In the genomic region with DNA sequence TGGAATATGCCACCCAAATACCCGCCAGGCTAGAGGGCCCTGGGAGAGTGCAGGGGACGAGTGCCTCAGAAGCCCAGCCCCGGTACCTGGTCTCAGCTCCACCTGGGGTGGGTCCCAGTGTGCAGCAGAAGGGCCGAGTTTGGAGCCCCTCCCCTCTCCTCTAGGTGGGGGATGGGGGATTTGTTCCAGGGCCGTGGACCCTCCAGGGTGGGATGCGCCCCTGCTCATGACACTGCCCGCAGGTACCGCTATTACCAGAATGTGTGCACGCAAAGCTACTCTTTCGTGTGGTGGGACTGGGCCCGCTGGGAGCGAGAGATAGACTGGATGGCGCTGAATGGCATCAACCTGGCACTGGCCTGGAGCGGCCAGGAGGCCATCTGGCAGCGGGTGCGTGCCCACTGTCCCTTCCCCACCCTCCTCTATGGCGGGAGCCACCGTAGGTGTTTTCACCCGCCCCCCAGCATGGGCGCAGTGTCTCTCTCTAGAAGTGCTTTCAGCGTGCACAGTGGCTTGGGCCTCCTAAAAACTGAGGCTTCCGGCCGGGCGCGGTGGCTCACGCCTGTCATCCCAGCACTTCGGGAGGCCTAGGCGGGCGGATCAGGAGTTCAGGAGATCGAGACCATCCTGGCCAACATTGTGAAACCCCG, we compare ENCODE assay signal across 8 cellular contexts. TPM values are rescaled to one million over a fixed set of nuclear protein-coding genes. Genes with fewer than 3 reads are reported as not detected.
DNase-seq lines count a peak whose midpoint lies in the region; ATAC-seq and TF ChIP-seq lines count a peak whose summit lies in the region.

No MANE protein-coding gene starts in this region.

- peak overlapping the region; percentile 88 for H3K4me3 Mint-ChIP-seq in activated naive CD8-positive, alpha-beta T cell treated with anti-CD3 and anti-CD28 coated beads, Interleukin-2, amount 10 ng/mL, durations not matched to agents 7 days and 5 days
- H3K4me3 Mint-ChIP-seq in stimulated activated effector memory CD8-positive, alpha-beta T cell treated with anti-CD3 and anti-CD28 coated beads, Interleukin-12 subunit alpha, Interleukin-12 subunit beta, amount 100 ng/mL, for 72 hours: peak overlapping the region; percentile 75

- no peaks in the 10 kb centered on the region for H3K9me3 Mint-ChIP-seq in activated naive CD8-positive, alpha-beta T cell treated with anti-CD3 and anti-CD28 coated beads, Interleukin-2, amount 10 ng/mL, durations not matched to agents 7 days and 5 days
- H3K9me3 Mint-ChIP-seq in stimulated activated effector memory CD8-positive, alpha-beta T cell treated with anti-CD3 and anti-CD28 coated beads, Interleukin-12 subunit alpha, Interleukin-12 subunit beta, amount 100 ng/mL, for 72 hours: no peaks in the 10 kb centered on the region

- TF ChIP-seq CTCF in HFF-Myc (IDR thresholded peaks at IDR 0.05; ENCODE audit: low read depth, low read length, missing control alignments): no peak

- H3K4me1 Mint-ChIP-seq in activated naive CD8-positive, alpha-beta T cell treated with anti-CD3 and anti-CD28 coated beads, Interleukin-2, amount 10 ng/mL, durations not matched to agents 7 days and 5 days: peaks cover 38% of the 10 kb centered on the region
- peaks cover 43% of the 10 kb centered on the region for H3K4me1 Mint-ChIP-seq in stimulated activated effector memory CD8-positive, alpha-beta T cell treated with anti-CD3 and anti-CD28 coated beads, Interleukin-12 subunit alpha, Interleukin-12 subunit beta, amount 100 ng/mL, for 72 hours

- no peak for ATAC-seq in activated naive CD8-positive, alpha-beta T cell treated with anti-CD3 and anti-CD28 coated beads, Interleukin-2, amount 10 ng/mL, durations not matched to agents 7 days and 5 days (ENCODE audit: low read depth)
- ATAC-seq in stimulated activated effector memory CD8-positive, alpha-beta T cell treated with anti-CD3 and anti-CD28 coated beads, Interleukin-12 subunit alpha, Interleukin-12 subunit beta, amount 100 ng/mL, for 72 hours: no peak

- peaks cover 11% of the 10 kb centered on the region for H3K36me3 Mint-ChIP-seq in activated naive CD8-positive, alpha-beta T cell treated with anti-CD3 and anti-CD28 coated beads, Interleukin-2, amount 10 ng/mL, durations not matched to agents 7 days and 5 days
- H3K36me3 Mint-ChIP-seq in stimulated activated effector memory CD8-positive, alpha-beta T cell treated with anti-CD3 and anti-CD28 coated beads, Interleukin-12 subunit alpha, Interleukin-12 subunit beta, amount 100 ng/mL, for 72 hours: peaks cover 24% of the 10 kb centered on the region

- DNase-seq in HFF-Myc (ENCODE audit: extremely low read depth, low read depth) (no peak), hippocampal formation (lab: John Stamatoyannopoulos, UW) (no peak), cerebellum (ENCODE audit: low spot score) (no peak), SW 1271 (lab: John Stamatoyannopoulos, UW) (no peak)
- no peak for DNase-seq in activated naive CD8-positive, alpha-beta T cell treated with anti-CD3 and anti-CD28 coated beads, Interleukin-2, amount 10 ng/mL, durations not matched to agents 7 days and 5 days
- DNase-seq in stimulated activated effector memory CD8-positive, alpha-beta T cell treated with anti-CD3 and anti-CD28 coated beads, Interleukin-12 subunit alpha, Interleukin-12 subunit beta, amount 100 ng/mL, for 72 hours (ENCODE audit: low spot score in 2 of 2): no peak
- no peak for DNase-seq in stimulated activated CD4-positive, alpha-beta T cell treated with anti-CD3 and anti-CD28 coated beads, Interleukin-4, amount 100 ng/mL, for 1 hour

- peak overlapping the region; percentile 73 for H3K27ac Mint-ChIP-seq in activated naive CD8-positive, alpha-beta T cell treated with anti-CD3 and anti-CD28 coated beads, Interleukin-2, amount 10 ng/mL, durations not matched to agents 7 days and 5 days
- peak overlapping the region; percentile 61 for H3K27ac Mint-ChIP-seq in stimulated activated effector memory CD8-positive, alpha-beta T cell treated with anti-CD3 and anti-CD28 coated beads, Interleukin-12 subunit alpha, Interleukin-12 subunit beta, amount 100 ng/mL, for 72 hours

- POLR2A ChIA-PET in activated naive CD8-positive, alpha-beta T cell treated with anti-CD3 and anti-CD28 coated beads, Interleukin-2, amount 10 ng/mL, durations not matched to agents 7 days and 5 days (lab: Charles Lee): interaction anchor here (0.7 to 2.8 kb wide), 7 partner anchors 12 to 289 kb away, joined by 3 to 17 read pairs (median 6); a partner anchor contains a TSS

- peaks cover 2% of the 10 kb centered on the region for H3K27me3 Mint-ChIP-seq in activated naive CD8-positive, alpha-beta T cell treated with anti-CD3 and anti-CD28 coated beads, Interleukin-2, amount 10 ng/mL, durations not matched to agents 7 days and 5 days

- H3K4me3 ChIP-seq in HFF-Myc (replicated peaks; ENCODE audit: low read depth, low read length): peak overlapping the region; percentile 69
- peak overlapping the region; percentile 52 for H3K4me3 ChIP-seq in iPS-11a (ENCODE audit: low read depth, low read length)

RNA-seq across cellular contexts. Expression of a gene that starts 1.2 kb away (rescaled TPM):
- 10 to 100 TPM; 22.9 to 23.9 TPM for total RNA-seq in activated naive CD8-positive, alpha-beta T cell treated with anti-CD3 and anti-CD28 coated beads, Interleukin-2, amount 10 ng/mL, durations not matched to agents 7 days and 5 days
- total RNA-seq in cerebellum: 8.8 TPM

RNA-seq across cellular contexts. Expression of a gene that starts 15.4 kb away (rescaled TPM):
- 1 to 10 TPM; 1.2 TPM for total RNA-seq in activated naive CD8-positive, alpha-beta T cell treated with anti-CD3 and anti-CD28 coated beads, Interleukin-2, amount 10 ng/mL, durations not matched to agents 7 days and 5 days
- 1.8 TPM for total RNA-seq in cerebellum

RNA-seq across cellular contexts. Expression of a gene that starts 24.7 kb away (rescaled TPM):
- total RNA-seq in activated naive CD8-positive, alpha-beta T cell treated with anti-CD3 and anti-CD28 coated beads, Interleukin-2, amount 10 ng/mL, durations not matched to agents 7 days and 5 days: 10 to 100 TPM; 83.3 to 98.1 TPM
- total RNA-seq in cerebellum: 5.6 TPM

RNA-seq across cellular contexts. Expression of a gene that starts 29.6 kb away (rescaled TPM):
- 10 to 100 TPM; 62.9 to 64.9 TPM for total RNA-seq in activated naive CD8-positive, alpha-beta T cell treated with anti-CD3 and anti-CD28 coated beads, Interleukin-2, amount 10 ng/mL, durations not matched to agents 7 days and 5 days
- total RNA-seq in cerebellum: 21.6 TPM

RNA-seq across cellular contexts. Expression of a gene that starts 40.2 kb away (rescaled TPM):
- total RNA-seq in activated naive CD8-positive, alpha-beta T cell treated with anti-CD3 and anti-CD28 coated beads, Interleukin-2, amount 10 ng/mL, durations not matched to agents 7 days and 5 days: 10 to 100 TPM; 15.9 to 16.9 TPM
- 6.2 TPM for total RNA-seq in cerebellum

Comparison
In these comparisons a context has a peak if more than half of its experiments do, and no peak if none do; other contexts are left out.
1. RNA of a gene that starts 24.7 kb away (total RNA-seq): 83.3 to 98.1 TPM in activated naive CD8-positive, alpha-beta T cell treated with anti-CD3 and anti-CD28 coated beads, Interleukin-2, amount 10 ng/mL, durations not matched to agents 7 days and 5 days; 5.6 TPM in cerebellum (single experiment); every median in the first group is over 10 times any median in the second.